Comparison of ENCODE assay signal across 1 cellular context in genomic region chr2:168278424-168278888, GRCh38.
TF ChIP-seq lines count a peak whose summit lies in the region.

No MANE protein-coding gene starts in this region.

TF ChIP-seq in GM23338, 12 proteins besides CTCF, POLR2A, EP300 and RAD21 (continued from another document):
- TF ChIP-seq ZNF462 (CRISPR knock-in tag; IDR thresholded peaks at IDR 0.05) (no peak), JUNB (IDR thresholded peaks at IDR 0.05; ENCODE audit: unreplicated experiment) (no peak), ETS1 (IDR thresholded peaks at IDR 0.05) (no peak), EZH2 (IDR thresholded peaks at IDR 0.05; ENCODE audit: low read depth, unreplicated experiment) (no peak), ZNF114 (CRISPR knock-in tag; IDR thresholded peaks at IDR 0.05) (no peak)
